In genomic region chr6:12485226-12485764, GRCh38 we compare ENCODE assay signal across 24 cellular contexts.
"Had no signal": no experiment of that assay in that cellular context is flagged by ENCODE, and none has a peak within 500 bp of the region (broad histone marks: within the 10 kb centered on the region; RNA-seq: fewer than 3 reads in every experiment).

No MANE protein-coding gene starts in this region.

- H3K27me3 ChIP-seq: adrenal gland, ascending aorta, esophagus squamous epithelium, gastroesophageal sphincter, upper lobe of left lung had no signal

- H3K4me3 ChIP-seq: adrenal gland, ascending aorta, esophagus squamous epithelium, gastroesophageal sphincter, thoracic aorta, upper lobe of left lung had no signal

- H3K9ac ChIP-seq: parathyroid adenoma had no signal

- H3K27ac ChIP-seq: adrenal gland, ascending aorta, gastroesophageal sphincter, parathyroid adenoma, thoracic aorta, upper lobe of left lung, VCaP had no signal

- H3K27me3 Mint-ChIP-seq: effector memory CD8-positive, alpha-beta T cell had no signal

- DNase-seq: activated CD4-positive, alpha-beta T cell treated with anti-CD3 and anti-CD28 coated beads, Interleukin-2, amount 50 U/mL, for 1 hour; activated gamma-delta T cell treated with Interleukin-2 at 50 U/mL for 16 hours; activated T-cell treated with anti-CD3 and anti-CD28 coated beads, Interleukin-2, amount 50 U/mL, for 1 hour; adrenal gland; effector memory CD8-positive, alpha-beta T cell; esophagus squamous epithelium; head of caudate nucleus; hypothalamus; left cardiac atrium; mesenchymal stem cell; nephron progenitor cell; right cardiac atrium; stimulated activated CD4-positive, alpha-beta T cell treated with anti-CD3 and anti-CD28 coated beads, Interleukin-4, amount 100 ng/mL, for 24 hours; stimulated activated naive CD4-positive, alpha-beta T cell treated with Interleukin-2 at 50 U/mL for 16 hours; upper lobe of left lung had no signal

- ATAC-seq: activated CD4-positive, CD25-positive, alpha-beta regulatory T cell treated with anti-CD3 and anti-CD28 coated beads, Interleukin-2, amount 50 U/mL, for 24 hours; effector memory CD8-positive, alpha-beta T cell; gastroesophageal sphincter; left cardiac atrium; right cardiac atrium had no signal

- H3K79me2 ChIP-seq: parathyroid adenoma had no signal

- H3K4me3 Mint-ChIP-seq: activated naive CD4-positive, alpha-beta T cell treated with anti-CD3 and anti-CD28 coated beads, Interleukin-2, amount 50 U/mL, for 24 hours; central memory CD8-positive, alpha-beta T cell; effector memory CD8-positive, alpha-beta T cell; nephron progenitor cell; T-helper 2 cell treated with Interferon-gamma antibody and Interleukin-4, amounts not matched to agents 5 μg/mL and 100 μg/mL, for 36 hours had no signal

- H2AFZ ChIP-seq: parathyroid adenoma had no signal

- H3K36me3 Mint-ChIP-seq: activated naive CD4-positive, alpha-beta T cell treated with anti-CD3 and anti-CD28 coated beads, Interleukin-2, amount 50 U/mL, for 24 hours had no signal

- H3K4me1 Mint-ChIP-seq: central memory CD8-positive, alpha-beta T cell; nephron progenitor cell had no signal

- H3K9me3 Mint-ChIP-seq: activated naive CD4-positive, alpha-beta T cell treated with anti-CD3 and anti-CD28 coated beads, Interleukin-2, amount 50 U/mL, for 24 hours; central memory CD8-positive, alpha-beta T cell; effector memory CD8-positive, alpha-beta T cell; nephron progenitor cell; T-helper 2 cell treated with Interferon-gamma antibody and Interleukin-4, amounts not matched to agents 5 μg/mL and 100 μg/mL, for 36 hours had no signal

- H3K36me3 ChIP-seq: adrenal gland, ascending aorta, esophagus squamous epithelium, gastroesophageal sphincter, thoracic aorta, upper lobe of left lung had no signal

- H3K4me1 ChIP-seq: gastroesophageal sphincter, parathyroid adenoma, upper lobe of left lung had no signal

- H3K9me3 ChIP-seq: adrenal gland, ascending aorta, esophagus squamous epithelium, gastroesophageal sphincter, thoracic aorta, upper lobe of left lung had no signal

- H3K27ac Mint-ChIP-seq: activated naive CD4-positive, alpha-beta T cell treated with anti-CD3 and anti-CD28 coated beads, Interleukin-2, amount 50 U/mL, for 24 hours; effector memory CD8-positive, alpha-beta T cell; nephron progenitor cell; T-helper 2 cell treated with Interferon-gamma antibody and Interleukin-4, amounts not matched to agents 5 μg/mL and 100 μg/mL, for 36 hours had no signal
